Comparison of ENCODE assay signal across 35 cellular contexts in genomic region chr10:133412381-133412711, GRCh38. TPM values are rescaled to one million over a fixed set of nuclear protein-coding genes. Genes with fewer than 3 reads are reported as not detected.
"Had no signal": no experiment of that assay in that cellular context is flagged by ENCODE, and none has a peak within 500 bp of the region (broad histone marks: within the 10 kb centered on the region; RNA-seq: fewer than 3 reads in every experiment).

No MANE protein-coding gene starts in this region.

- H3K27ac ChIP-seq: adrenal gland, body of pancreas, epithelial cell of prostate, esophagus squamous epithelium, gastroesophageal sphincter had no signal

- H3K27me3 ChIP-seq: adrenal gland, body of pancreas, esophagus squamous epithelium, gastroesophageal sphincter had no signal

- H3K4me3 ChIP-seq: adrenal gland, body of pancreas, esophagus squamous epithelium, gastroesophageal sphincter had no signal

- H3K4me1 ChIP-seq: adrenal gland, body of pancreas, esophagus squamous epithelium, gastroesophageal sphincter had no signal

- DNase-seq: activated CD4-positive, alpha-beta memory T cell treated with anti-CD3 and anti-CD28 coated beads for 36 hours; activated CD4-positive, alpha-beta T cell treated with anti-CD3 and anti-CD28 coated beads for 36 hours; activated CD4-positive, alpha-beta T cell treated with anti-CD3 and anti-CD28 coated beads, Interleukin-2, amount 10 ng/mL, durations not matched to agents 24 days and 14 days; activated CD4-positive, CD25-positive, alpha-beta regulatory T cell; activated CD4-positive, CD25-positive, alpha-beta regulatory T cell treated with anti-CD3 and anti-CD28 coated beads, Interleukin-2, amount 50 U/mL, for 72 hours; activated CD8-positive, alpha-beta memory T cell treated with anti-CD3 and anti-CD28 coated beads, Interleukin-2, amount 10 ng/mL, durations not matched to agents 7 days and 5 days; activated CD8-positive, alpha-beta memory T cell treated with anti-CD3 and anti-CD28 coated beads, Interleukin-2, amount 50 U/mL, for 4 hours; activated CD8-positive, alpha-beta T cell treated with anti-CD3 and anti-CD28 coated beads, Interleukin-2, amount 10 ng/mL, durations not matched to agents 7 days and 5 days; activated effector memory CD4-positive, alpha-beta T cell treated with anti-CD3 and anti-CD28 coated beads, Interleukin-2, amount 50 U/mL, for 16 hours; activated naive CD4-positive, alpha-beta T cell treated with anti-CD3 and anti-CD28 coated beads for 36 hours; activated naive CD8-positive, alpha-beta T cell treated with anti-CD3 and anti-CD28 coated beads for 36 hours; activated naive CD8-positive, alpha-beta T cell treated with anti-CD3 and anti-CD28 coated beads, Interleukin-2, amount 50 U/mL, for 24 hours; activated T-cell treated with anti-CD3 and anti-CD28 coated beads, Interleukin-2, amount 50 U/mL, for 1 hour; activated T-cell treated with anti-CD3 and anti-CD28 coated beads, Interleukin-2, amount 50 U/mL, for 48 hours; adrenal gland; amygdala; aorta; body of pancreas; caudate nucleus; cortex of kidney; dermis blood vessel endothelial cell; effector CD4-positive, alpha-beta T cell; effector memory CD8-positive, alpha-beta T cell; esophagus squamous epithelium; foreskin melanocyte; T-helper 2 cell had no signal

- H3K9me3 ChIP-seq: body of pancreas had no signal

- FAIRE-seq: colon, endometrium, endothelial cell of umbilical vein had no signal

- ATAC-seq: activated CD4-positive, alpha-beta T cell treated with anti-CD3 and anti-CD28 coated beads for 36 hours; activated CD8-positive, alpha-beta memory T cell treated with anti-CD3 and anti-CD28 coated beads, Interleukin-2, amount 10 ng/mL, durations not matched to agents 7 days and 5 days; activated CD8-positive, alpha-beta T cell treated with anti-CD3 and anti-CD28 coated beads, Interleukin-2, amount 10 ng/mL, durations not matched to agents 7 days and 5 days; activated naive CD8-positive, alpha-beta T cell treated with anti-CD3 and anti-CD28 coated beads, Interleukin-2, amount 50 U/mL, for 24 hours; body of pancreas; effector memory CD8-positive, alpha-beta T cell; gastroesophageal sphincter had no signal

RNA-seq across cellular contexts. Expression of gene SPRN, which starts 12.1 kb away (rescaled TPM):
- total RNA-seq: activated CD4-positive, alpha-beta memory T cell treated with anti-CD3 and anti-CD28 coated beads for 36 hours; activated CD4-positive, alpha-beta T cell treated with anti-CD3 and anti-CD28 coated beads for 36 hours; activated CD4-positive, alpha-beta T cell treated with anti-CD3 and anti-CD28 coated beads, Interleukin-2, amount 10 ng/mL, durations not matched to agents 24 days and 14 days; activated CD8-positive, alpha-beta memory T cell treated with anti-CD3 and anti-CD28 coated beads for 36 hours; activated CD8-positive, alpha-beta memory T cell treated with anti-CD3 and anti-CD28 coated beads, Interleukin-2, amount 10 ng/mL, durations not matched to agents 7 days and 5 days; activated CD8-positive, alpha-beta T cell treated with anti-CD3 and anti-CD28 coated beads, Interleukin-2, amount 10 ng/mL, durations not matched to agents 7 days and 5 days; activated naive CD4-positive, alpha-beta T cell treated with anti-CD3 and anti-CD28 coated beads for 36 hours; activated naive CD8-positive, alpha-beta T cell treated with anti-CD3 and anti-CD28 coated beads for 36 hours; activated T-helper 1 cell treated with anti-CD3 and anti-CD28 coated beads, Interleukin-12 subunit alpha, Interleukin-12 subunit beta, Interleukin-2, Interleukin-4 antibody, amounts not matched to agents 30 ng/mL and 10 ng/mL and 1 ng/mL, durations not matched to agents 14 hours and 24 hours and 36 hours; activated T-helper 2 cell treated with anti-CD3 and anti-CD28 coated beads, Interferon-gamma antibody, Interleukin-2, Interleukin-4, amounts not matched to agents 10 μg/mL and 5 μg/mL and 100 μg/mL, durations not matched to agents 14 hours and 24 hours and 36 hours; aorta; body of pancreas; esophagus squamous epithelium; T-helper 1 cell treated with Interleukin-12 subunit alpha and Interleukin-12 subunit beta and Interleukin-4 antibody, amounts not matched to agents 30 ng/mL and 1 ng/mL, for 36 hours had no signal
- polyA plus RNA-seq: endothelial cell of umbilical vein had no signal
